ENCODE assay signal across 20 cellular contexts in genomic region chr1:22563671-22564612, GRCh38. TPM values are rescaled to one million over a fixed set of nuclear protein-coding genes. Genes with fewer than 3 reads are reported as not detected.
DNase-seq lines count a peak whose midpoint lies in the region; ATAC-seq, FAIRE-seq and TF ChIP-seq lines count a peak whose summit lies in the region.
"Had no signal": no experiment of that assay in that cellular context is flagged by ENCODE, and none has a peak within 500 bp of the region (broad histone marks: within the 10 kb centered on the region; RNA-seq: fewer than 3 reads in every experiment).

No MANE protein-coding gene starts in this region.

- H3K4me1 Mint-ChIP-seq in activated naive CD8-positive, alpha-beta T cell (ENCODE audit: low read depth) = peaks cover 4% of the 10 kb centered on the region
- H3K4me1 Mint-ChIP-seq in activated naive CD8-positive, alpha-beta T cell treated with anti-CD3 and anti-CD28 coated beads, Interleukin-2, amount 50 U/mL, for 24 hours = peaks cover 3% of the 10 kb centered on the region
- peaks cover 3% of the 10 kb centered on the region for H3K4me1 Mint-ChIP-seq in astrocyte (ENCODE audit: low read depth, unreplicated experiment)
- H3K4me1 Mint-ChIP-seq in type B pancreatic cell (ENCODE audit: unreplicated experiment) = no peaks in the 10 kb centered on the region

- peak overlapping the region; percentile 47 for H3K4me3 Mint-ChIP-seq in activated naive CD8-positive, alpha-beta T cell
- H3K4me3 Mint-ChIP-seq in activated naive CD8-positive, alpha-beta T cell treated with anti-CD3 and anti-CD28 coated beads, Interleukin-2, amount 50 U/mL, for 24 hours = no peak overlapping the region
- H3K4me3 Mint-ChIP-seq in astrocyte (ENCODE audit: unreplicated experiment) (peak overlapping the region; percentile 84), type B pancreatic cell (peak overlapping the region; percentile 82)
- H3K4me3 Mint-ChIP-seq: activated CD4-positive, alpha-beta memory T cell treated with anti-CD3 and anti-CD28 coated beads, Interleukin-2, amount 10 ng/mL, durations not matched to agents 7 days and 5 days had no signal

- H3K9ac ChIP-seq in astrocyte (ENCODE audit: low read length) = no peak overlapping the region

- no peaks in the 10 kb centered on the region for H3K36me3 Mint-ChIP-seq in activated naive CD8-positive, alpha-beta T cell
- H3K36me3 Mint-ChIP-seq in activated naive CD8-positive, alpha-beta T cell treated with anti-CD3 and anti-CD28 coated beads, Interleukin-2, amount 50 U/mL, for 24 hours (ENCODE audit: low read depth) = no peaks in the 10 kb centered on the region
- H3K36me3 Mint-ChIP-seq in astrocyte (ENCODE audit: low read depth, unreplicated experiment) = no peaks in the 10 kb centered on the region
- no peaks in the 10 kb centered on the region for H3K36me3 Mint-ChIP-seq in type B pancreatic cell

- FAIRE-seq in astrocyte (lab: Jason Lieb, UNC) = no peak
- FAIRE-seq: TTC549 had no signal

- no peak for ATAC-seq in activated naive CD8-positive, alpha-beta T cell treated with anti-CD3 and anti-CD28 coated beads, Interleukin-2, amount 50 U/mL, for 24 hours
- ATAC-seq in GM18519 (IDR thresholded peaks at IDR 0.05; ENCODE audit: low FRiP score, unreplicated experiment) (no peak), GM21619 (IDR thresholded peaks at IDR 0.05; ENCODE audit: unreplicated experiment) (no peak)
- ATAC-seq: heart left ventricle, left colon, Panc1 had no signal

- H3K27me3 Mint-ChIP-seq in activated naive CD8-positive, alpha-beta T cell = peaks cover 29% of the 10 kb centered on the region
- H3K27me3 Mint-ChIP-seq in activated naive CD8-positive, alpha-beta T cell treated with anti-CD3 and anti-CD28 coated beads, Interleukin-2, amount 50 U/mL, for 24 hours = peaks cover 44% of the 10 kb centered on the region
- H3K27me3 Mint-ChIP-seq in astrocyte (ENCODE audit: low read depth, unreplicated experiment) = peaks cover 83% of the 10 kb centered on the region
- H3K27me3 Mint-ChIP-seq in type B pancreatic cell = peaks cover 87% of the 10 kb centered on the region

- H4K20me1 ChIP-seq in astrocyte (ENCODE audit: insufficient read depth, low read length) = no peaks in the 10 kb centered on the region

- no peaks in the 10 kb centered on the region for H3K9me3 ChIP-seq in astrocyte (ENCODE audit: insufficient read depth, low read depth, low read length)
- H3K9me3 ChIP-seq: esophagus muscularis mucosa, heart left ventricle had no signal

- DNase-seq in activated naive CD8-positive, alpha-beta T cell treated with anti-CD3 and anti-CD28 coated beads, Interleukin-2, amount 50 U/mL, for 24 hours = no peak
- DNase-seq in astrocyte (ENCODE audit: low read depth) = no peak
- peak; percentile 47 for DNase-seq in left kidney (ENCODE audit: low read depth, low spot score)
- DNase-seq in type B pancreatic cell (ENCODE audit: extremely low spot score, unreplicated experiment) = no peak
- DNase-seq in OCI-M2 (lab: John Stamatoyannopoulos, UW; ENCODE audit: unreplicated experiment) = no peak
- DNase-seq: activated CD4-positive, alpha-beta memory T cell treated with anti-CD3 and anti-CD28 coated beads, Interleukin-2, amount 10 ng/mL, durations not matched to agents 7 days and 5 days; COR-L47; cortex of kidney; heart left ventricle; Karpas-422; left colon; NCI-H1417 treated with DMSO at 0.1 percent for 48 hours; NCI-H446 had no signal

- no peaks in the 10 kb centered on the region for H3K79me2 ChIP-seq in astrocyte (ENCODE audit: insufficient read depth, low read length)

- TF ChIP-seq CTCF in astrocyte (IDR thresholded peaks at IDR 0.05; ENCODE audit: insufficient read depth, low read depth, low read length) (no peak), type B pancreatic cell (conservative IDR thresholded peaks at IDR 0.05) (no peak)

- H3K36me3 ChIP-seq in astrocyte (ENCODE audit: insufficient read depth, low read length) = no peaks in the 10 kb centered on the region
- H3K36me3 ChIP-seq: esophagus muscularis mucosa, heart left ventricle had no signal

- no peak overlapping the region for H3K27ac Mint-ChIP-seq in activated naive CD8-positive, alpha-beta T cell
- no peak overlapping the region for H3K27ac Mint-ChIP-seq in activated naive CD8-positive, alpha-beta T cell treated with anti-CD3 and anti-CD28 coated beads, Interleukin-2, amount 50 U/mL, for 24 hours
- peak overlapping the region; percentile 87 for H3K27ac Mint-ChIP-seq in astrocyte (ENCODE audit: unreplicated experiment)
- H3K27ac Mint-ChIP-seq in type B pancreatic cell = no peak overlapping the region
- H3K27ac Mint-ChIP-seq: activated CD4-positive, alpha-beta memory T cell treated with anti-CD3 and anti-CD28 coated beads, Interleukin-2, amount 10 ng/mL, durations not matched to agents 7 days and 5 days had no signal

- H3K4me2 ChIP-seq in astrocyte (ENCODE audit: low read length) = no peak overlapping the region

- H3K27me3 ChIP-seq in astrocyte (ENCODE audit: insufficient read depth, low read length) = peaks cover 80% of the 10 kb centered on the region

- H3K9me3 Mint-ChIP-seq in activated naive CD8-positive, alpha-beta T cell (ENCODE audit: low read depth) = no peaks in the 10 kb centered on the region
- H3K9me3 Mint-ChIP-seq in activated naive CD8-positive, alpha-beta T cell treated with anti-CD3 and anti-CD28 coated beads, Interleukin-2, amount 50 U/mL, for 24 hours = no peaks in the 10 kb centered on the region
- peaks cover 6% of the 10 kb centered on the region for H3K9me3 Mint-ChIP-seq in astrocyte (ENCODE audit: unreplicated experiment)
- H3K9me3 Mint-ChIP-seq in type B pancreatic cell = no peaks in the 10 kb centered on the region
- H3K9me3 Mint-ChIP-seq: activated CD4-positive, alpha-beta memory T cell treated with anti-CD3 and anti-CD28 coated beads, Interleukin-2, amount 10 ng/mL, durations not matched to agents 7 days and 5 days had no signal

- H2AFZ ChIP-seq in astrocyte (ENCODE audit: low read depth, low read length) = no peak overlapping the region

- H3K4me1 ChIP-seq in astrocyte (ENCODE audit: insufficient read depth, low read length) = no peaks in the 10 kb centered on the region

- no peak overlapping the region for H3K4me3 ChIP-seq in astrocyte (ENCODE audit: insufficient read depth, low read depth, low read length)

- H3K27ac ChIP-seq in astrocyte (ENCODE audit: low read depth, low read length) = no peak overlapping the region
- H3K27ac ChIP-seq: esophagus muscularis mucosa, heart left ventricle had no signal

RNA-seq across cellular contexts. Expression of gene EPHA8, which starts 0.7 kb away (rescaled TPM):
- total RNA-seq in astrocyte = 0.17 and 0.23 TPM in 2 replicates
- 0.46 and 3.4 TPM in 2 replicates for total RNA-seq in type B pancreatic cell (ENCODE audit: low replicate concordance)
- total RNA-seq: activated CD4-positive, alpha-beta memory T cell treated with anti-CD3 and anti-CD28 coated beads, Interleukin-2, amount 10 ng/mL, durations not matched to agents 7 days and 5 days; esophagus muscularis mucosa; left colon; renal cortical epithelial cell had no signal
